In genomic region chrX:153627675-153628111, GRCh38 we compare ENCODE assay signal across 1 cellular context.
TF ChIP-seq lines count a peak whose summit lies in the region.

No MANE protein-coding gene starts in this region.

TF ChIP-seq in HepG2, 621 proteins besides CTCF, POLR2A, EP300 and RAD21 (continued from another document and continues in another):
- TF ChIP-seq NFAT5 (CRISPR knock-in tag; IDR thresholded peaks at IDR 0.05) = no peak
- TF ChIP-seq MBD4 (IDR thresholded peaks at IDR 0.05; ENCODE audit: borderline replicate concordance, low read length) = no peak
- no peak for TF ChIP-seq XBP1 (CRISPR knock-in tag; IDR thresholded peaks at IDR 0.05)
- TF ChIP-seq ZNF136 (CRISPR knock-in tag; IDR thresholded peaks at IDR 0.05; ENCODE audit: low read depth) = no peak
- no peak for TF ChIP-seq RBAK (CRISPR knock-in tag; IDR thresholded peaks at IDR 0.05)
- TF ChIP-seq HNF1A (IDR thresholded peaks at IDR 0.05; ENCODE audit: low read depth) = no peak
- TF ChIP-seq HNF1A (CRISPR knock-in tag; IDR thresholded peaks at IDR 0.05; ENCODE audit: borderline replicate concordance) = peak; percentile 54; the same call in 1 of the 2 replicates
- TF ChIP-seq MED13 (CRISPR knock-in tag; IDR thresholded peaks at IDR 0.05) = peak; percentile 90; the same call in 1 of the 2 replicates
- peak; percentile 68 for TF ChIP-seq TFDP2 (CRISPR knock-in tag; IDR thresholded peaks at IDR 0.05)
- 0 out of 2 replicates have a peak, but pooled peaks have one; percentile 57 for TF ChIP-seq ZNF607 (CRISPR knock-in tag; IDR thresholded peaks at IDR 0.05; ENCODE audit: borderline replicate concordance)
- TF ChIP-seq PREB (CRISPR knock-in tag; IDR thresholded peaks at IDR 0.05) = no peak
- no peak for TF ChIP-seq SETDB1 (CRISPR knock-in tag; IDR thresholded peaks at IDR 0.05; ENCODE audit: borderline replicate concordance)
- TF ChIP-seq ZNF652 (CRISPR knock-in tag; IDR thresholded peaks at IDR 0.05; ENCODE audit: borderline replicate concordance, low read depth) = no peak
- 0 out of 2 replicates have a peak, but pooled peaks have one; percentile 8 for TF ChIP-seq ZNF713 (CRISPR knock-in tag; IDR thresholded peaks at IDR 0.05)
- peak; percentile 88 for TF ChIP-seq FOXA3 (CRISPR knock-in tag; IDR thresholded peaks at IDR 0.05)
- no peak for TF ChIP-seq GLMP (CRISPR knock-in tag; IDR thresholded peaks at IDR 0.05; ENCODE audit: borderline replicate concordance)
- peak; percentile 70 for TF ChIP-seq BRF2 (CRISPR knock-in tag; IDR thresholded peaks at IDR 0.05)
- no peak for TF ChIP-seq HHEX (CRISPR knock-in tag; IDR thresholded peaks at IDR 0.05)
- TF ChIP-seq ARNT2 (CRISPR knock-in tag; IDR thresholded peaks at IDR 0.05; ENCODE audit: low read depth) = 0 out of 2 replicates have a peak, but pooled peaks have one; percentile 64
- no peak for TF ChIP-seq ZBTB40 (IDR thresholded peaks at IDR 0.05)
- no peak for TF ChIP-seq ZBTB40 (CRISPR knock-in tag; IDR thresholded peaks at IDR 0.05)
- TF ChIP-seq WIZ (CRISPR knock-in tag; IDR thresholded peaks at IDR 0.05) = no peak
- no peak for TF ChIP-seq ZNF704 (CRISPR knock-in tag; IDR thresholded peaks at IDR 0.05; ENCODE audit: borderline replicate concordance)
- no peak; the same call in 1 of the 2 replicates for TF ChIP-seq ZNF564 (CRISPR knock-in tag; IDR thresholded peaks at IDR 0.05)
